8 cellular contexts compared by ENCODE assay signal in the genomic region with DNA sequence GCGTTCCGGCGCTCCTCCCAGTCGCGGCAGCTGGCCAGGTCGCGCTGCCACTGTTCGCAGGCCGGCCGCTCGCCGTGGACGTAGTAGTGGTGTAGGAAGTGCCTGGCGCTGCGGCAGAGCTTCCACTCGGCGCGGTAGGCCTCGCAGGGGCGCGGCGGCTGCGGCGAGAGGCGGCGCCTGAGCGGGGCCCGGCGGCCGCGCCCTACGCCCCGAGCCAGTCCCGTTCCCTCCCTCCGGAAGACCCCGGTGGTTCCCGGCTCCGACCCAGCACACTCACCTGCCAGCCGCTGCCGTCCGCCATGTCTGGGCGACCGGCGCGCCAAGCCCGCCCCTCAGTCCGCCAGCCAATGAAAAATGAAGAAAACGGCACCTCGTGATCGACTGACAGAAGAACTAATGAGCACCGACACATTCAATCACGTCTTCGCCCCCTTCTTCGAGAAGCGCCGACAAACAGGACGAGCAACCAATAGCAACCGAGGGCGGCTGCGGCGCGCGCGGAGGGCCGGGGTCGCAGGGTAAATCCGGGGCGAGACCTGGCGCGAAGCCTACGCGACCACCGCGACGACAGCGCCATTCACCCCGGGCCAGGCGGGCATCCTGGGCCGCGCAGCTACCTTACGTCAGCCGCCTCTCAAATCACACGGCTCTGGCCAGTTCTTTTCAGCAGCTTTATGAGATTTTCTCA.
A peak's percentile ranks its signal among the peaks of the same experiment; 100 is the strongest.
DNase-seq lines count a peak whose midpoint lies in the region; ATAC-seq, FAIRE-seq and TF ChIP-seq lines count a peak whose summit lies in the region.

A gene with protein sequence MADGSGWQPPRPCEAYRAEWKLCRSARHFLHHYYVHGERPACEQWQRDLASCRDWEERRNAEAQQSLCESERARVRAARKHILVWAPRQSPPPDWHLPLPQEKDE (minus strand): TSS at position 324 of the 688 bp plus-strand sequence. CDS start 23 bp downstream, at position 301.

- FAIRE-seq in islet of Langerhans (lab: Jason Lieb, UNC) = peak; percentile 33

- peak; percentile 77 for ATAC-seq in HG03196 (IDR thresholded peaks at IDR 0.05; ENCODE audit: unreplicated experiment)
- ATAC-seq in central memory CD8-positive, alpha-beta T cell (replicated peaks; ENCODE audit: extremely low read depth, poor library complexity, severe bottlenecking) = peak; percentile 93

- in situ Hi-C loops in GM18951 (cut with MboI; ENCODE audit: low sequenced_read_pairs, unreplicated experiment) = no loop called here

- peak; percentile 90 for TF ChIP-seq POLR2A in GM18951 (IDR thresholded peaks at IDR 0.05; ENCODE audit: extremely low read depth, insufficient read depth, insufficient read length)

- H3K4me3 Mint-ChIP-seq in central memory CD8-positive, alpha-beta T cell = peak within 1 kb of the TSS; percentile 82

- no peaks in the 10 kb centered on the region for H3K9me3 Mint-ChIP-seq in central memory CD8-positive, alpha-beta T cell

- peak within 1 kb of the TSS; percentile 83 for H3K27ac Mint-ChIP-seq in central memory CD8-positive, alpha-beta T cell (ENCODE audit: low read depth)

- DNase-seq in AG08395 (ENCODE audit: low spot score) (peak; percentile 98), NCI-H345 treated with DMSO at 0.1 percent for 48 hours (lab: John Stamatoyannopoulos, UW; ENCODE audit: unreplicated experiment) (peak; percentile 77)
- DNase-seq in activated CD4-positive, CD25-positive, alpha-beta regulatory T cell treated with anti-CD3 and anti-CD28 coated beads, Interleukin-2, amount 50 U/mL, for 16 hours (ENCODE audit: low read depth, low spot score) = peak; percentile 85
- DNase-seq in central memory CD8-positive, alpha-beta T cell (ENCODE audit: low spot score in 2 of 2) = peak; percentile 79 to 84
- DNase-seq in stimulated activated CD4-positive, alpha-beta T cell treated with anti-CD3 and anti-CD28 coated beads, Interleukin-12 subunit alpha, Interleukin-12 subunit beta, amount 100 ng/mL, for 4 hours = peak; percentile 77

- no peaks in the 10 kb centered on the region for H3K27me3 Mint-ChIP-seq in central memory CD8-positive, alpha-beta T cell

- peaks cover 42% of the 10 kb centered on the region for H3K4me1 Mint-ChIP-seq in central memory CD8-positive, alpha-beta T cell

- H3K36me3 Mint-ChIP-seq in central memory CD8-positive, alpha-beta T cell (ENCODE audit: insufficient read depth) = peaks cover 32% of the 10 kb centered on the region

Comparison
In these comparisons a context has a peak if more than half of its experiments do, and no peak if none do; other contexts are left out.
1. Peak in every context shown above with its lines: DNase-seq and ATAC-seq.